ENCODE assay signal across 8 cellular contexts in genomic region chr1:46465981-46466476, GRCh38. TPM values are rescaled to one million over a fixed set of nuclear protein-coding genes. Genes with fewer than 3 reads are reported as not detected.
DNase-seq lines count a peak whose midpoint lies in the region; ATAC-seq and TF ChIP-seq lines count a peak whose summit lies in the region.

No MANE protein-coding gene starts in this region.

- peak overlapping the region; percentile 44; the same call in 1 of the 2 replicates for H3K4me2 ChIP-seq in OCI-LY7 (ENCODE audit: low read length)

- no peaks in the 10 kb centered on the region for H3K9me3 Mint-ChIP-seq in CD8-positive, alpha-beta memory T cell

- H3K9me2 ChIP-seq in OCI-LY7 (ENCODE audit: insufficient read depth, low read length) = no peaks in the 10 kb centered on the region

- no peaks in the 10 kb centered on the region for H4K20me1 ChIP-seq in OCI-LY7 (ENCODE audit: insufficient read depth, low read length)

- H3K4me1 ChIP-seq in CD8-positive, alpha-beta memory T cell (ENCODE audit: insufficient read depth, low read length) = peaks cover 3% of the 10 kb centered on the region
- H3K4me1 ChIP-seq in OCI-LY7 (ENCODE audit: insufficient read depth, low read length, poor library complexity, severe bottlenecking) (no peaks in the 10 kb centered on the region), esophagus squamous epithelium (peaks cover 6 to 15% (median 7%) of the 10 kb centered on the region in 3 donors), psoas muscle (no peaks in the 10 kb centered on the region)

- H3K36me3 Mint-ChIP-seq in CD8-positive, alpha-beta memory T cell = no peaks in the 10 kb centered on the region

- 38 to 55% methylated on average over 6 to 11 of the region's 20 CpGs for WGBS in esophagus squamous epithelium, 2 donors
- WGBS in psoas muscle, 3 donors = 32 to 36% (median 35%) methylated on average over 19 to 20 of the region's 20 CpGs

- POLR2A ChIA-PET in CD8-positive, alpha-beta memory T cell (lab: Charles Lee) = no interaction called here
- POLR2A ChIA-PET in OCI-LY7 (lab: Charles Lee) = no interaction called here

- no peak overlapping the region for H2AFZ ChIP-seq in OCI-LY7 (ENCODE audit: low read length)

- TF ChIP-seq POLR2A in esophagus squamous epithelium (IDR thresholded peaks at IDR 0.05) = no peak

- H3K9me3 ChIP-seq in CD8-positive, alpha-beta memory T cell (ENCODE audit: low read length) = no peaks in the 10 kb centered on the region
- H3K9me3 ChIP-seq in OCI-LY7 (ENCODE audit: low read length) = no peaks in the 10 kb centered on the region
- H3K9me3 ChIP-seq in esophagus squamous epithelium = no peaks in the 10 kb centered on the region
- H3K9me3 ChIP-seq in psoas muscle = no peaks in the 10 kb centered on the region

- intact Hi-C loops in OCI-LY7 (cut with micrococcal nuclease; ENCODE audit: unreplicated experiment) = no loop called here
- intact Hi-C loops in esophagus squamous epithelium (cut with DNase I) = no loop called here
- intact Hi-C loops in psoas muscle (cut with DNase I) = no loop called here

- no peaks in the 10 kb centered on the region for H3K36me3 ChIP-seq in CD8-positive, alpha-beta memory T cell (ENCODE audit: insufficient read depth, low read length)
- no peaks in the 10 kb centered on the region for H3K36me3 ChIP-seq in OCI-LY7 (ENCODE audit: insufficient read depth, low read length)
- no peaks in the 10 kb centered on the region for H3K36me3 ChIP-seq in esophagus squamous epithelium
- no peaks in the 10 kb centered on the region for H3K36me3 ChIP-seq in psoas muscle (ENCODE audit: insufficient read depth in 1 of 2, low read depth in 1 of 2)

- CTCF ChIA-PET in CD8-positive, alpha-beta memory T cell (lab: Charles Lee) = no interaction called here
- CTCF ChIA-PET in OCI-LY7 (lab: Charles Lee; ENCODE audit: unreplicated experiment) = no interaction called here

- H3K79me2 ChIP-seq in OCI-LY7 (ENCODE audit: insufficient read depth, low read depth, low read length) = no peaks in the 10 kb centered on the region

- peak overlapping the region; percentile 43 to 83 (median 73) for H3K4me3 Mint-ChIP-seq in CD8-positive, alpha-beta memory T cell

- peaks cover 22% of the 10 kb centered on the region for H3K27me3 ChIP-seq in CD8-positive, alpha-beta memory T cell (ENCODE audit: insufficient read depth, low read length, poor library complexity, severe bottlenecking)
- H3K27me3 ChIP-seq in esophagus squamous epithelium (peaks cover 0 to 72% (median 0%) of the 10 kb centered on the region in 4 donors), psoas muscle (ENCODE audit: insufficient read depth in 3 of 3, low read length in 2 of 3) (peaks cover 0 to 5% (median 0%) of the 10 kb centered on the region in 3 donors)

- H3K4me3 ChIP-seq in CD8-positive, alpha-beta memory T cell (ENCODE audit: low read length) = no peak overlapping the region
- H3K4me3 ChIP-seq in OCI-LY7 (ENCODE audit: low read depth, low read length, poor library complexity, severe bottlenecking) (peak overlapping the region; percentile 34), esophagus squamous epithelium (peak overlapping the region; percentile 41 to 70 (median 56)), psoas muscle (peak overlapping the region; percentile 76)

- peaks cover 7 to 12% (median 12%) of the 10 kb centered on the region in 3 donors for H3K4me1 Mint-ChIP-seq in CD8-positive, alpha-beta memory T cell

- no peak for DNase-seq in CD8-positive, alpha-beta memory T cell
- DNase-seq in OCI-LY7 (ENCODE audit: low spot score) (no peak), esophagus squamous epithelium (lab: John Stamatoyannopoulos, UW) (no peak), psoas muscle (no peak), Ammon's horn (ENCODE audit: low spot score) (no peak), HUDEP-2 (lab: John Stamatoyannopoulos, UW; ENCODE audit: unreplicated experiment in 76 of 76) (no peak)
- no peak for DNase-seq in activated CD4-positive, CD25-positive, alpha-beta regulatory T cell treated with anti-CD3 and anti-CD28 coated beads, Interleukin-2, amount 50 U/mL, for 72 hours

- ATAC-seq in psoas muscle (no peak), HG02610 (IDR thresholded peaks at IDR 0.05; ENCODE audit: unreplicated experiment) (no peak)

- TF ChIP-seq CTCF in OCI-LY7 (conservative IDR thresholded peaks at IDR 0.05; ENCODE audit: low read length) = no peak
- TF ChIP-seq CTCF in esophagus squamous epithelium (IDR thresholded peaks at IDR 0.05) = no peak
- TF ChIP-seq CTCF in psoas muscle (IDR thresholded peaks at IDR 0.05) = no peak

- BruUV-seq in OCI-LY7 (replicated peaks; lab: Mats Ljungman, UMichigan) = no TSS peak

- peak overlapping the region in 1 of 8 donors; percentile 62 for H3K27ac Mint-ChIP-seq in CD8-positive, alpha-beta memory T cell

- H3K27me3 Mint-ChIP-seq in CD8-positive, alpha-beta memory T cell = peaks cover 34 to 60% of the 10 kb centered on the region in 2 donors

- H3K27ac ChIP-seq in CD8-positive, alpha-beta memory T cell (ENCODE audit: low read depth, low read length) = no peak overlapping the region
- H3K27ac ChIP-seq in OCI-LY7 (ENCODE audit: low read depth, low read length, poor library complexity, severe bottlenecking) (no peak overlapping the region), esophagus squamous epithelium (peak overlapping the region in 2 of 4 donors; percentile 25 to 29), psoas muscle (no peak overlapping the region)

RNA-seq across cellular contexts. Expression of gene DMBX1, which starts 23.6 kb away (rescaled TPM):
- total RNA-seq in CD8-positive, alpha-beta memory T cell = not detected
- not detected for polyA plus RNA-seq in CD8-positive, alpha-beta memory T cell
- total RNA-seq in OCI-LY7 (2014; rRNA removed; shearing (Covaris generic)) = not detected in 2 replicates
- total RNA-seq in OCI-LY7 (2022) (not detected in 2 replicates), esophagus squamous epithelium (not detected), psoas muscle (not detected)
- polyA plus RNA-seq in psoas muscle = not detected
